17 cellular contexts compared by ENCODE assay signal in the genomic region with DNA sequence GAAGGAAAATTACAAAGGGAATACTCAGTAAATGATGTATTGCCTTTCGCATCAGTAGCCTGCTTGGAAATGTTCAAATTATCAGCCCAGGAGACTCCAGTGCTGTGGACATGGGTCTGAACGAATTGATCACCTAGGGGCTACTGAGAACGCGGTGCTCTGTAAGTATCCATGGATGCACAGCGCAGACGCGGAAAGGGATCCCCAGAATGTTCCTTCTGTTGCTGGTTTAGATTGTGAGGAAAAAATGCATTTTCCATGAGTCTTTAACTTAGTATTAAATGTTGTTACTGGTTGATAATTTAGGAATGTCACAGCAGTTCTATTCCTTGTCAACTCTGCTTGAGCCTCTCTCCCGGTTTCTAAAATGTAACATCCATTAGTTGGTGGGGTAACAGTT.
"Had no signal": no experiment of that assay in that cellular context is flagged by ENCODE, and none has a peak within 500 bp of the region (broad histone marks: within the 10 kb centered on the region; RNA-seq: fewer than 3 reads in every experiment).

No MANE protein-coding gene starts in this region.

- H3K4me3 ChIP-seq: coronary artery, esophagus muscularis mucosa, gastrocnemius medialis, lung, skin epidermis, stomach, thyroid gland had no signal

- H3K36me3 ChIP-seq: esophagus muscularis mucosa, gastrocnemius medialis, stomach, thyroid gland had no signal

- H3K4me3 Mint-ChIP-seq: immature natural killer cell had no signal

- H3K27ac Mint-ChIP-seq: immature natural killer cell, nephron, type B pancreatic cell had no signal

- DNase-seq: effector memory CD4-positive, alpha-beta T cell; gastrocnemius medialis; immature natural killer cell; kidney; left cardiac atrium; left ventricle myocardium superior; mesenchymal stem cell; stimulated activated naive CD4-positive, alpha-beta T cell; stomach had no signal

- H3K9me3 Mint-ChIP-seq: immature natural killer cell, nephron, type B pancreatic cell had no signal

- H3K4me1 Mint-ChIP-seq: immature natural killer cell had no signal

- H3K36me3 Mint-ChIP-seq: immature natural killer cell, type B pancreatic cell had no signal

- H3K9me3 ChIP-seq: esophagus muscularis mucosa, gastrocnemius medialis, stomach, thyroid gland had no signal

- H3K27ac ChIP-seq: coronary artery, epithelial cell of prostate, gastrocnemius medialis, skin epidermis, stomach, thyroid gland had no signal

- H3K27me3 ChIP-seq: thyroid gland had no signal
